In the genomic region with DNA sequence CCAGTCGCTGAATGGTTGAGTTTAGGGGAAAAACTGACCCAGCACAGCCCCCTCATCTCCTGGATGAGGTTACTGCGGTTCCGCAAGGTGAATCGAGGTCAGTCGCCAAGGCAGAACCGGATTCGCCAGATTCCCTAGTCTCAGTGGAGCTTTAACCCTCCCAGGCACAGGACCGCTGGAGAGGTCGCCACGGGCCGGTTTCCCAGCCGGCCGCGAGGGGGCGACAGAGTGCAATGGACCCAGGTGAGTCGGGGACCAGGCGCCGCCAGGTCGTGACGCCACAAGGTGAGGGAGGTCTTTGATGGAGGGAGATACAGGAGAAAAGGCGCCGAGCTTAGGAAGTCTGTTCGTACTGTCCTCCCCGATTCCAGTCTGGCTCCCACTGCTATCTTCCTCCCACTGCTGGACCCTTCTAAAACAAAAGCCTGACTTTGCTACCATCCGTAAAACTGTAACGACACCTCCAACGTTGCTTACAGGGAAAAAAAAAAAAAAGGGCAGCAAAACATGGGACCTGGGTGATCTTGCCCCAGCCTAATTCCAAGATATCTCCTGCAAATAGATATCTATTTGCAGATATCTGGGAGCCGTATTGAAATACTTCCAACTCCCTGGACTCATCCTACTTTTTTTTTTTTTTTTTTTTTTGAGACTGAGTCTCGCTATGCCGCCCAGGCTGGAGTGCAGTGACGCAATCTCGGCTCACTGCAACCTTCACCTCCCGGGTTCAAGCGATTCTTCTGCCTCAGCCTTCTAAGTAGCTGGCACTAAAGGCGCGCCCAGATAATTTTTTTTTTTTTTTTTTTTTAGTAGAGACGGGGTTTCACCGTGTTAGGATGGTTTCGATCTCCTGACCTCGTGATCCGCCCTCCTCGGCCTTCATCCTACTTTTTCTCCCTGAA, we compare ENCODE assay signal across 8 cellular contexts. TPM values are rescaled to one million over a fixed set of nuclear protein-coding genes. Genes with fewer than 3 reads are reported as not detected.
DNase-seq lines count a peak whose midpoint lies in the region; ATAC-seq and TF ChIP-seq lines count a peak whose summit lies in the region.

No MANE protein-coding gene starts in this region.

- H3K27ac ChIP-seq in ACC112 (ENCODE audit: low read depth, low read length) (peak overlapping the region; percentile 100), aorta (ENCODE audit: low read depth in 1 of 2, low read length in 2 of 2) (no peak overlapping the region)

- intact Hi-C loops in aorta (cut with DNase I) = no loop called here

- H3K36me3 ChIP-seq in ACC112 (ENCODE audit: insufficient read depth, low read length) (no peaks in the 10 kb centered on the region), aorta (ENCODE audit: control insufficient read depth in 1 of 2, insufficient read depth in 2 of 2, low read length in 1 of 2) (no peaks in the 10 kb centered on the region)

- H3K79me2 ChIP-seq in ACC112 (ENCODE audit: control insufficient read depth, insufficient read depth, low read length, unreplicated experiment) = peaks cover 12% of the 10 kb centered on the region

- in situ Hi-C loops in astrocyte of the cerebellum (cut with HindIII; ENCODE audit: low sequenced_read_pairs) = no loop called here

- peak; percentile 100 for TF ChIP-seq CTCF in astrocyte of the cerebellum (IDR thresholded peaks at IDR 0.05; ENCODE audit: low read depth, low read length, missing control alignments)

- H3K27me3 ChIP-seq in ACC112 (ENCODE audit: insufficient read depth, low read length) (no peaks in the 10 kb centered on the region), aorta (ENCODE audit: control insufficient read depth in 1 of 2, insufficient read depth in 2 of 2, low read length in 1 of 2) (no peaks in the 10 kb centered on the region)

- H3K4me3 ChIP-seq in ACC112 (ENCODE audit: low read depth, low read length) (peak overlapping the region; percentile 75), astrocyte of the cerebellum (ENCODE audit: low read depth, low read length) (peak overlapping the region; percentile 14), aorta (ENCODE audit: low read length in 2 of 2) (no peak overlapping the region)

- ATAC-seq in GM19397 (IDR thresholded peaks at IDR 0.05; ENCODE audit: unreplicated experiment) = peak; percentile 24
- peak; percentile 34 for ATAC-seq in aorta (ENCODE audit: low FRiP score)

- H3K4me1 ChIP-seq in ACC112 (ENCODE audit: control insufficient read depth, insufficient read depth, low read length, unreplicated experiment) (no peaks in the 10 kb centered on the region), aorta (ENCODE audit: control insufficient read depth in 1 of 2, insufficient read depth in 2 of 2, low read length in 2 of 2) (no peaks in the 10 kb centered on the region)

- no peak overlapping the region for H2AFZ ChIP-seq in ACC112 (ENCODE audit: low read length, unreplicated experiment)

- DNase-seq in NCI-H1694 treated with DMSO at 0.1 percent for 48 hours (lab: John Stamatoyannopoulos, UW) (peak; percentile 66), T1000 (lab: John Stamatoyannopoulos, UW) (peak; percentile 36), astrocyte of the cerebellum (ENCODE audit: low read depth) (no peak), hypothalamus (lab: John Stamatoyannopoulos, UW) (peak in 48 of 51 donors; percentile 19 to 85 (median 61)), retina (peak; percentile 89), aorta (peak; percentile 84 to 94)

- WGBS in aorta, 2 donors = 2 to 4% methylated on average over 42 of the region's 42 CpGs

- H3K9me3 ChIP-seq in aorta (ENCODE audit: control insufficient read depth, low read length) = no peaks in the 10 kb centered on the region

RNA-seq across cellular contexts. Expression of gene GGA1, which starts 1.4 kb away (rescaled TPM):
- 10 to 100 TPM; 35.7 to 62.7 TPM for total RNA-seq in aorta
- polyA plus RNA-seq in aorta = 10 to 100 TPM; 14.4 to 68.7 TPM

RNA-seq across cellular contexts. Expression of gene LGALS2, which starts 27.4 kb away (rescaled TPM):
- total RNA-seq in aorta = 1 to 10 TPM in 1 of 2 donors, not detected in 1; 2.1 TPM
- 10 to 100 TPM in 1 of 2 donors, not detected in 1; 22.8 TPM for polyA plus RNA-seq in aorta

RNA-seq across cellular contexts. Expression of gene SH3BP1, which starts 32.2 kb away (rescaled TPM):
- 10 to 100 TPM in 1 of 2 donors, 1 to 10 TPM in 1; 7.2 to 18.2 TPM for total RNA-seq in aorta
- 10 to 100 TPM in 1 of 2 donors, 1 to 10 TPM in 1; 3.5 to 14.8 TPM for polyA plus RNA-seq in aorta

RNA-seq across cellular contexts. Expression of gene CDC42EP1, which starts 47.0 kb away (rescaled TPM):
- total RNA-seq in aorta = 10 to 100 TPM; 69.1 to 76.3 TPM
- 10 to 100 TPM; 26.0 to 44.6 TPM for polyA plus RNA-seq in aorta

RNA-seq across cellular contexts. Expression of gene PDXP, which starts 51.3 kb away (rescaled TPM):
- total RNA-seq in aorta = 1 to 10 TPM; 4.0 to 5.5 TPM
- polyA plus RNA-seq in aorta = 10 to 100 TPM in 1 of 2 donors, 1 to 10 TPM in 1; 4.7 to 16.2 TPM

Comparison
In these comparisons a context has a peak if more than half of its experiments do, and no peak if none do; other contexts are left out.
1. H3K4me3 ChIP-seq: peak in ACC112 (single experiment) and astrocyte of the cerebellum (single experiment); none in aorta (0 of 2).